In the genomic region with DNA sequence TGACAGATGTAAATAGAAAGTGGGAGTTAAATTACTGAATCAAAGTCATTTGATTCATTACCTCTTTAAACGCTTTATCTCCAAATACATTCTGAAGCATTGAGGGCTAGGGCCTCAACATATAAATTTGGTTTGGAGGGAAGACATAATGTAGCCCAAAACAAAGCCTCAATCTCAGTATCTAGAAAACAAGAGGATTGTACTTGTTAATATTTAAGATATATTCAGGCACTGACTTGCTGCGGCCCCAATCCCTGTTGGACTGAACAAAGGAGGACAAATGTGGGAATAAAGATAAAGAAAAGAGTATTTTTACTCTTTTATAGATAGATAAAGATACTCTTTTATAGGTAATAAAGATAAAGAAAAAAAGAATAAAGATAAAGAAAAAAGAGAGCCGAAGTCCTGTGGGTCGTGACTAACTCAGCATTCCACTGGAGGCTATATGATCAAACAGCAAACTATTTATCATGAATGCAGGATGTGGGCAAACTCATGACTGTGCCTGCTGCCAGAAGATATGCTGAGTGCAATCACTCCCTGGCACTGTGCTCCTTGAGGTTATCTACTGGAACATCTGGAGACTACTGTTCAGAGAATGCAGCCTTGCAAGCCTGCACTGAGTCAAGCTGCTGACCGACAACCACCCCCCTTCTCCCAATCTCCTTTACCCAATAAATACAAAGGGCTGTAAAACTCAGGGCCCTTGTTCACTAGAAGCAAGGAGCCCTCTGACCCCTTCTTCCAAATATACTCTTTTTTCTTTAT, we compare ENCODE assay signal across 1 cellular context.
TF ChIP-seq lines count a peak whose summit lies in the region.

No MANE protein-coding gene starts in this region.

TF ChIP-seq in IMR-90, 13 proteins besides CTCF, POLR2A, EP300 and RAD21:
- TF ChIP-seq RCOR1 (IDR thresholded peaks at IDR 0.05; ENCODE audit: insufficient replicate concordance, low read length) = peak; percentile 88
- TF ChIP-seq, protein P1, sequence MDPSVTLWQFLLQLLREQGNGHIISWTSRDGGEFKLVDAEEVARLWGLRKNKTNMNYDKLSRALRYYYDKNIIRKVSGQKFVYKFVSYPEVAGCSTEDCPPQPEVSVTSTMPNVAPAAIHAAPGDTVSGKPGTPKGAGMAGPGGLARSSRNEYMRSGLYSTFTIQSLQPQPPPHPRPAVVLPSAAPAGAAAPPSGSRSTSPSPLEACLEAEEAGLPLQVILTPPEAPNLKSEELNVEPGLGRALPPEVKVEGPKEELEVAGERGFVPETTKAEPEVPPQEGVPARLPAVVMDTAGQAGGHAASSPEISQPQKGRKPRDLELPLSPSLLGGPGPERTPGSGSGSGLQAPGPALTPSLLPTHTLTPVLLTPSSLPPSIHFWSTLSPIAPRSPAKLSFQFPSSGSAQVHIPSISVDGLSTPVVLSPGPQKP (IDR thresholded peaks at IDR 0.05; ENCODE audit: borderline replicate concordance, low read depth, low read length) = no peak
- 0 out of 2 replicates have a peak, but pooled peaks have one; percentile 24 for TF ChIP-seq FOS (IDR thresholded peaks at IDR 0.05; ENCODE audit: low read depth, low read length)
- TF ChIP-seq CEBPB (IDR thresholded peaks at IDR 0.05; ENCODE audit: low read depth, low read length) = peak; percentile 55
- no peak for TF ChIP-seq CHD1 (IDR thresholded peaks at IDR 0.05; ENCODE audit: low read depth, low read length)
- TF ChIP-seq NFE2L2 (IDR thresholded peaks at IDR 0.05; ENCODE audit: low read depth, low read length) = no peak
- TF ChIP-seq BHLHE40 (IDR thresholded peaks at IDR 0.05; ENCODE audit: low read depth, low read length) = peak; percentile 60; the same call in 1 of the 2 replicates
- TF ChIP-seq MAFK (IDR thresholded peaks at IDR 0.05; ENCODE audit: low read depth, low read length) = peak; percentile 46; the same call in 1 of the 2 replicates
